Comparison of ENCODE assay signal across 11 cellular contexts in genomic region chr2:196987298-196987653, GRCh38.
DNase-seq lines count a peak whose midpoint lies in the region; ATAC-seq and TF ChIP-seq lines count a peak whose summit lies in the region.
"Had no signal": no experiment of that assay in that cellular context is flagged by ENCODE, and none has a peak within 500 bp of the region (broad histone marks: within the 10 kb centered on the region; RNA-seq: fewer than 3 reads in every experiment).

No MANE protein-coding gene starts in this region.

- H3K27me3 ChIP-seq in CD4-positive, CD25-positive, alpha-beta regulatory T cell (ENCODE audit: control insufficient read depth, insufficient read depth, low read length) = no peaks in the 10 kb centered on the region
- no peaks in the 10 kb centered on the region for H3K27me3 ChIP-seq in MM.1S (replicated peaks; ENCODE audit: insufficient read depth, low read length)
- H3K27me3 ChIP-seq in brain microvascular endothelial cell (replicated peaks) = no peaks in the 10 kb centered on the region
- no peaks in the 10 kb centered on the region for H3K27me3 ChIP-seq in neural cell (ENCODE audit: insufficient read depth, low read depth, low read length)

- CTCF ChIA-PET in RWPE1 (lab: Yijun Ruan, JAX) = interaction anchor here (0.5 to 0.6 kb wide), 2 partner anchors 9 to 29 kb away, joined by 3 to 4 read pairs; no protein-coding TSS in a partner anchor

- H2AFZ ChIP-seq in MM.1S (ENCODE audit: low read length) (no peak overlapping the region), neural cell (ENCODE audit: low read depth, low read length) (peak overlapping the region; percentile 30)

- H3K9ac ChIP-seq in MM.1S (ENCODE audit: low read length) (no peak overlapping the region), neural cell (ENCODE audit: low read length) (peak overlapping the region; percentile 61)

- no peak overlapping the region for H3K27ac ChIP-seq in CD4-positive, CD25-positive, alpha-beta regulatory T cell (ENCODE audit: insufficient read depth, low read length, poor library complexity, severe bottlenecking)
- H3K27ac ChIP-seq in MM.1S (ENCODE audit: low read length) = no peak overlapping the region
- peak overlapping the region; percentile 92 for H3K27ac ChIP-seq in brain microvascular endothelial cell
- H3K27ac ChIP-seq in neural cell (ENCODE audit: low read length) = peak overlapping the region; percentile 85
- H3K27ac ChIP-seq in RWPE1 = no peak overlapping the region

- H3F3A ChIP-seq in MM.1S (ENCODE audit: insufficient read depth, low read length) (no peaks in the 10 kb centered on the region), neural cell (ENCODE audit: insufficient read depth, low read length, poor library complexity, severe bottlenecking) (no peaks in the 10 kb centered on the region)

- H3K27me3 Mint-ChIP-seq in CD4-positive, CD25-positive, alpha-beta regulatory T cell = no peaks in the 10 kb centered on the region

- no peaks in the 10 kb centered on the region for H3K9me3 ChIP-seq in CD4-positive, CD25-positive, alpha-beta regulatory T cell (ENCODE audit: control insufficient read depth in 2 of 2, low read length in 2 of 2)
- H3K9me3 ChIP-seq in MM.1S (replicated peaks; ENCODE audit: insufficient read depth, low read length) (no peaks in the 10 kb centered on the region), neural cell (ENCODE audit: low read length) (no peaks in the 10 kb centered on the region)

- peaks cover 12% of the 10 kb centered on the region for H3K4me1 ChIP-seq in CD4-positive, CD25-positive, alpha-beta regulatory T cell (ENCODE audit: control insufficient read depth, insufficient read depth, low read length, poor library complexity, severe bottlenecking)
- H3K4me1 ChIP-seq in MM.1S (ENCODE audit: low read length) = peaks cover 11% of the 10 kb centered on the region

- POLR2A ChIA-PET in RWPE1 (lab: Yijun Ruan, JAX; ENCODE audit: low non-redundant PET) = no interaction called here

- ATAC-seq in CD4-positive, CD25-positive, alpha-beta regulatory T cell (ENCODE audit: low read depth in 2 of 2) = no peak
- no peak for ATAC-seq in GM18505 (IDR thresholded peaks at IDR 0.05; ENCODE audit: unreplicated experiment)

- H3K4me3 Mint-ChIP-seq in CD4-positive, CD25-positive, alpha-beta regulatory T cell = no peak overlapping the region
- H3K4me3 Mint-ChIP-seq: H9 had no signal

- H3K4me1 Mint-ChIP-seq in CD4-positive, CD25-positive, alpha-beta regulatory T cell = peaks cover 24 to 44% (median 36%) of the 10 kb centered on the region in 4 donors

- no peak for TF ChIP-seq RAD21 in neural cell (conservative IDR thresholded peaks at IDR 0.05)

- peaks cover 35% of the 10 kb centered on the region for H3K36me3 ChIP-seq in CD4-positive, CD25-positive, alpha-beta regulatory T cell (ENCODE audit: control insufficient read depth, insufficient read depth, low read length)
- H3K36me3 ChIP-seq in MM.1S (replicated peaks; ENCODE audit: insufficient read depth, low read length) (no peaks in the 10 kb centered on the region), brain microvascular endothelial cell (replicated peaks) (no peaks in the 10 kb centered on the region), neural cell (ENCODE audit: insufficient read depth, low read length) (no peaks in the 10 kb centered on the region)

- H3K9me3 Mint-ChIP-seq in CD4-positive, CD25-positive, alpha-beta regulatory T cell = peaks cover 0 to 2% (median 0%) of the 10 kb centered on the region in 7 donors
- H3K9me3 Mint-ChIP-seq: H9 had no signal

- H3K4me2 ChIP-seq in MM.1S (ENCODE audit: low read depth, low read length) = peak overlapping the region; percentile 12
- peak overlapping the region; percentile 30 for H3K4me2 ChIP-seq in neural cell (ENCODE audit: low read length)

- no peaks in the 10 kb centered on the region for H3K9me2 ChIP-seq in MM.1S (replicated peaks; ENCODE audit: insufficient read depth, low read length)
- H3K9me2 ChIP-seq in neural cell (ENCODE audit: insufficient read depth, low read length) = no peaks in the 10 kb centered on the region

- in situ Hi-C loops in brain microvascular endothelial cell (cut with HindIII; ENCODE audit: low pct_ligation_motif_present, low sequenced_read_pairs) = no loop called here

- H3K36me3 Mint-ChIP-seq in CD4-positive, CD25-positive, alpha-beta regulatory T cell = peaks cover 47% of the 10 kb centered on the region

- no peak for TF ChIP-seq POLR2A in GM18505 (IDR thresholded peaks at IDR 0.05; ENCODE audit: borderline replicate concordance, extremely low read depth, insufficient read depth, insufficient read length)

- peak overlapping the region in 2 of 3 donors; percentile 44 to 68 for H3K27ac Mint-ChIP-seq in CD4-positive, CD25-positive, alpha-beta regulatory T cell

- no peaks in the 10 kb centered on the region for H4K20me1 ChIP-seq in MM.1S (ENCODE audit: insufficient read depth, low read length)
- no peaks in the 10 kb centered on the region for H4K20me1 ChIP-seq in neural cell (ENCODE audit: insufficient read depth)

- H3K79me2 ChIP-seq in MM.1S (ENCODE audit: low read length) = no peaks in the 10 kb centered on the region
- H3K79me2 ChIP-seq in neural cell (replicated peaks; ENCODE audit: insufficient read depth, low read length) = no peaks in the 10 kb centered on the region

- TF ChIP-seq EP300 in neural cell (conservative IDR thresholded peaks at IDR 0.05; ENCODE audit: poor library complexity, severe bottlenecking) = no peak

- TF ChIP-seq CTCF in MM.1S (IDR thresholded peaks at IDR 0.05; ENCODE audit: low read length) (no peak), brain microvascular endothelial cell (IDR thresholded peaks at IDR 0.05; ENCODE audit: low read depth, low read length, missing control alignments) (no peak), neural cell (IDR thresholded peaks at IDR 0.05; ENCODE audit: poor library complexity, severe bottlenecking) (no peak), RWPE1 (conservative IDR thresholded peaks at IDR 0.05; ENCODE audit: low read depth) (no peak)

- no peak for DNase-seq in CD4-positive, CD25-positive, alpha-beta regulatory T cell
- DNase-seq in MM.1S (no peak), brain microvascular endothelial cell (no peak), RWPE1 (ENCODE audit: low spot score) (no peak)
- DNase-seq in activated CD8-positive, alpha-beta memory T cell treated with anti-CD3 and anti-CD28 coated beads for 24 hours = no peak
- no peak for DNase-seq in activated CD4-positive, alpha-beta T cell treated with anti-CD3 and anti-CD28 coated beads for 48 hours
- DNase-seq: H9; KG1; stimulated activated naive CD4-positive, alpha-beta T cell treated with Interleukin-2 at 50 U/mL for 16 hours had no signal

- no peak overlapping the region for H3K4me3 ChIP-seq in CD4-positive, CD25-positive, alpha-beta regulatory T cell (ENCODE audit: low read depth, low read length)
- H3K4me3 ChIP-seq in MM.1S (ENCODE audit: low read length) (no peak overlapping the region), brain microvascular endothelial cell (ENCODE audit: low read depth, low read length) (no peak overlapping the region), neural cell (ENCODE audit: low read length) (peak overlapping the region; percentile 46)

TF ChIP-seq in neural cell, 6 proteins besides CTCF, POLR2A, EP300 and RAD21:
- no peak for TF ChIP-seq REST (IDR thresholded peaks at IDR 0.05; ENCODE audit: borderline replicate concordance)
- no peak for TF ChIP-seq POLR2AphosphoS5 (IDR thresholded peaks at IDR 0.05)
- TF ChIP-seq TAF1 (IDR thresholded peaks at IDR 0.05; ENCODE audit: low read depth) = no peak
- TF ChIP-seq MXI1 (conservative IDR thresholded peaks at IDR 0.05; ENCODE audit: poor library complexity, severe bottlenecking) = no peak
- TF ChIP-seq SMC3 (conservative IDR thresholded peaks at IDR 0.05; ENCODE audit: poor library complexity) = no peak
- TF ChIP-seq EZH2 (IDR thresholded peaks at IDR 0.05; ENCODE audit: borderline replicate concordance, insufficient read depth, low read length, poor library complexity, severe bottlenecking) = no peak

Comparison
In these comparisons a context has a peak if more than half of its experiments do, and no peak if none do; other contexts are left out.
1. H3K27ac ChIP-seq: peak in brain microvascular endothelial cell (single experiment) and neural cell (single experiment); none in CD4-positive, CD25-positive, alpha-beta regulatory T cell (single experiment), MM.1S (single experiment) and RWPE1 (single experiment).